7 cellular contexts compared by ENCODE assay signal in the genomic region with DNA sequence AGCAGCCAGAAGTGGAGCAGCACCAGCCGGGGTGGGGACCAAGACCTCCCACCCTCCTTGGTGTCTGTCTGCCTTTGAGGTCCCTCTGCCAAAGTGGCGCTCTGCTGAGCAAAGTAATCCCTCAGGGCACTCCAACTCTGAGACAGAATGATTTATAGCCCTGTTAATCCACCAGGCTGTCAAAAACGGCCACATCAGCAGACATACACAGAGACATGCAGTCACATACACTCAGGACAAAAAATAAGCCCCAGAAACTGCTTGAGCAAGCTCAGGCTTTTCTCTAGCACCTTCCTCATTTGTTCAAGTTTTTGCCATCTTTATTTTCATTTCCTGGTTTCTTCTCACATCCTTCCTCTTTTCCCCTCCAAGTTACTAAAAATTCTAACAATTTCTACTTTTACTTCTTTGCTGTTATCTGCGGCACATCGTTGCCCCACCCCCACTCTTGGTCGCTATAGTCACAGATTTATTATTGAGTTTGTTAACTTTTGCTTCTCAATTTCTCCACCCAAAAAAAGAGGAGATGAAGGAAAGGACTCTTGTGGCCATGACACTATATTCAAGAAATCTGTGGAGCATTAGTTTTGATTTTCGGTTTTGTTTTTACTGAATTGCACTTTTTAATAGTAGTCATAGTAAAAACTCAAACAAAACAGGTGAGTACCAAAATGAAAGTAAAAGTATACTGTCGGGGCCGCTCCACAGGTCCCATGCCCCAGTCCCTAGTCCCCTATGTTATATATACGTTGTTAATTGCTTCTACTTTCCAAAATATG. TPM values are rescaled to one million over a fixed set of nuclear protein-coding genes. Genes with fewer than 3 reads are reported as not detected.
DNase-seq lines count a peak whose midpoint lies in the region; ATAC-seq and TF ChIP-seq lines count a peak whose summit lies in the region.

No MANE protein-coding gene starts in this region.

- H3K36me3 Mint-ChIP-seq in immature natural killer cell, result no peaks in the 10 kb centered on the region

- H3K27me3 ChIP-seq in upper lobe of right lung, result no peaks in the 10 kb centered on the region

- H3K4me1 Mint-ChIP-seq in immature natural killer cell, result peaks cover 33 to 38% of the 10 kb centered on the region in 2 donors

- H3K36me3 ChIP-seq in upper lobe of right lung, result no peaks in the 10 kb centered on the region

- TF ChIP-seq CTCF in WI38 (IDR thresholded peaks at IDR 0.05; ENCODE audit: low read depth, low read length) (no peak), upper lobe of right lung (IDR thresholded peaks at IDR 0.05) (no peak)

- no peaks in the 10 kb centered on the region for H3K9me3 Mint-ChIP-seq in immature natural killer cell

- ATAC-seq in GM18508 (IDR thresholded peaks at IDR 0.05; ENCODE audit: insufficient read depth, unreplicated experiment) (peak; percentile 56), GM21825 (IDR thresholded peaks at IDR 0.05; ENCODE audit: unreplicated experiment) (peak; percentile 53), upper lobe of right lung (peak; percentile 56)

- peak overlapping the region; percentile 90 to 95 (median 93) for H3K4me3 Mint-ChIP-seq in immature natural killer cell

- intact Hi-C loops in upper lobe of right lung (cut with DNase I), result no loop called here

- peak overlapping the region; percentile 73 for H3K27ac ChIP-seq in upper lobe of right lung

- H3K9me3 ChIP-seq in upper lobe of right lung, result no peaks in the 10 kb centered on the region

- H3K4me1 ChIP-seq in upper lobe of right lung, result peaks cover 35% of the 10 kb centered on the region

- peaks cover 0 to 3% (median 0%) of the 10 kb centered on the region in 3 donors for H3K27me3 Mint-ChIP-seq in immature natural killer cell (ENCODE audit: low read depth in 3 of 3)

- peak overlapping the region; percentile 25 for H3K4me3 ChIP-seq in WI38 (ENCODE audit: low read depth, low read length)
- H3K4me3 ChIP-seq in upper lobe of right lung, result peak overlapping the region; percentile 43

- DNase-seq in LoVo (ENCODE audit: low spot score) (peak; percentile 34), immature natural killer cell (peak; percentile 51 to 55 (median 53)), upper lobe of right lung (no peak)
- no peak for DNase-seq in activated CD4-positive, CD25-positive, alpha-beta regulatory T cell (lab: John Stamatoyannopoulos, UW)

- H3K27ac Mint-ChIP-seq in immature natural killer cell, result peak overlapping the region; percentile 82 to 94 (median 92)

RNA-seq across cellular contexts. Expression of a gene that starts 17.4 kb away (rescaled TPM):
- 10 to 100 TPM; 34.4 to 65.2 (median 54.1) TPM for polyA plus RNA-seq in immature natural killer cell
- total RNA-seq in upper lobe of right lung, result 28.0 TPM

Comparison
In these comparisons a context has a peak if more than half of its experiments do, and no peak if none do; other contexts are left out.
1. DNase-seq: peak in LoVo (single experiment) and immature natural killer cell (3 of 3); none in upper lobe of right lung (single experiment) and activated CD4-positive, CD25-positive, alpha-beta regulatory T cell (0 of 4).
2. Peak in every context shown above with its lines, with median percentiles within 50 percentile points of each other: ATAC-seq.